1 cellular context compared by ENCODE assay signal in the genomic region with DNA sequence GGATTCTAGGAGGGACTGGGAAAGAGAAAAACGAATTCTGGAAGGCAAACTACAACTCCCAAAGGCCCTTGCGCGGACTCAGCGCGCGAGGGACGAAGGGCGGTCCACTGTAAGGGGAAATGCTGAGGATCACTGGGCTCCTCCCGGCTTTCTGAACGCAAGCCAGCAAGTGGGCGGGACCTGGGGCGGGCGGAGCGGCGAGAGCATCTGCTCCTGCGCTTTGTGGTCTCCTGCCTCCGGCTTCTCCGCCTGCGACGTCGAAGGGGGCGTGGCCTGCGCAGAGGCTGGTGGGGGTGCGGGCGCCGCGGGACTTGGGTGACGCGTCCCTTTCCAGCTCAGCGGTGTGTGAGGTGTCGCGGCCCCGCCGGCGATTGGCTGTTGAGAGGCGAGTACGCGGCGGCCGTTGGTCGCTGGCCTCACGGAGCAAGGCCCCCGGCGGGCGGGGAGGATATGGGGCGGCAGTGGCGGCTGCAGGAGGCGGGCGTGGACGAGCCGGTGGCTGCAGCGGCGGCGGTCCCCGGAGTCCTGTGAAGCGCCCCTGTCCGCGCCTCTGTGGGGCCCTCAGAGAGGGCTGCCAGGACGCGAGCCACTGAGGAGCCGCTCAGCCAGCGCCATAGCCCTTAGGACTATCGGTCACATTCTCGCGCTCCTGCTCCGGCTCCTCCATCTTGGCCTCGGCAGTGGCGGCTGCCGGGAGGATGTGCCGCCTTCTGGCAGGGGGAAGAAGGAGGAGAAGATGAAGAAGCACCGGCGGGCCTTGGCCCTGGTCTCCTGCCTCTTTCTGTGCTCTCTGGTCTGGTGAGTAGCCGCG.
TF ChIP-seq lines count a peak whose summit lies in the region.

A gene with protein sequence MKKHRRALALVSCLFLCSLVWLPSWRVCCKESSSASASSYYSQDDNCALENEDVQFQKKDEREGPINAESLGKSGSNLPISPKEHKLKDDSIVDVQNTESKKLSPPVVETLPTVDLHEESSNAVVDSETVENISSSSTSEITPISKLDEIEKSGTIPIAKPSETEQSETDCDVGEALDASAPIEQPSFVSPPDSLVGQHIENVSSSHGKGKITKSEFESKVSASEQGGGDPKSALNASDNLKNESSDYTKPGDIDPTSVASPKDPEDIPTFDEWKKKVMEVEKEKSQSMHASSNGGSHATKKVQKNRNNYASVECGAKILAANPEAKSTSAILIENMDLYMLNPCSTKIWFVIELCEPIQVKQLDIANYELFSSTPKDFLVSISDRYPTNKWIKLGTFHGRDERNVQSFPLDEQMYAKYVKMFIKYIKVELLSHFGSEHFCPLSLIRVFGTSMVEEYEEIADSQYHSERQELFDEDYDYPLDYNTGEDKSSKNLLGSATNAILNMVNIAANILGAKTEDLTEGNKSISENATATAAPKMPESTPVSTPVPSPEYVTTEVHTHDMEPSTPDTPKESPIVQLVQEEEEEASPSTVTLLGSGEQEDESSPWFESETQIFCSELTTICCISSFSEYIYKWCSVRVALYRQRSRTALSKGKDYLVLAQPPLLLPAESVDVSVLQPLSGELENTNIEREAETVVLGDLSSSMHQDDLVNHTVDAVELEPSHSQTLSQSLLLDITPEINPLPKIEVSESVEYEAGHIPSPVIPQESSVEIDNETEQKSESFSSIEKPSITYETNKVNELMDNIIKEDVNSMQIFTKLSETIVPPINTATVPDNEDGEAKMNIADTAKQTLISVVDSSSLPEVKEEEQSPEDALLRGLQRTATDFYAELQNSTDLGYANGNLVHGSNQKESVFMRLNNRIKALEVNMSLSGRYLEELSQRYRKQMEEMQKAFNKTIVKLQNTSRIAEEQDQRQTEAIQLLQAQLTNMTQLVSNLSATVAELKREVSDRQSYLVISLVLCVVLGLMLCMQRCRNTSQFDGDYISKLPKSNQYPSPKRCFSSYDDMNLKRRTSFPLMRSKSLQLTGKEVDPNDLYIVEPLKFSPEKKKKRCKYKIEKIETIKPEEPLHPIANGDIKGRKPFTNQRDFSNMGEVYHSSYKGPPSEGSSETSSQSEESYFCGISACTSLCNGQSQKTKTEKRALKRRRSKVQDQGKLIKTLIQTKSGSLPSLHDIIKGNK (N-terminal part only) (plus strand): TSS at position 451 of the 811 bp plus-strand sequence. CDS start 286 bp downstream, at position 737.

TF ChIP-seq in HEK293, 187 proteins besides CTCF, POLR2A, EP300 and RAD21 (continued from another document):
- TF ChIP-seq ZBTB10 (tag by site-specific recombination; IDR thresholded peaks at IDR 0.05) (0 out of 2 replicates have a peak, but pooled peaks have one; percentile 12), ZNF544 (tag by site-specific recombination; IDR thresholded peaks at IDR 0.05) (no peak), KLF9 (tag by site-specific recombination; IDR thresholded peaks at IDR 0.05; ENCODE audit: low read depth) (peak; percentile 96), ZBTB1 (tag by site-specific recombination; IDR thresholded peaks at IDR 0.05) (no peak), SP7 (tag by site-specific recombination; IDR thresholded peaks at IDR 0.05) (peak; percentile 22; the same call in 1 of the 2 replicates), ZNF391 (tag by site-specific recombination; IDR thresholded peaks at IDR 0.05; ENCODE audit: borderline replicate concordance, low read depth) (no peak), KLF7 (tag by site-specific recombination; IDR thresholded peaks at IDR 0.05; ENCODE audit: borderline replicate concordance) (peak; percentile 24; the same call in 1 of the 2 replicates), ZNF555 (tag by site-specific recombination; conservative IDR thresholded peaks at IDR 0.05) (no peak), SCRT2 (tag by site-specific recombination; IDR thresholded peaks at IDR 0.05) (peak; percentile 28; the same call in 1 of the 2 replicates), IKZF3 (tag by site-specific recombination; IDR thresholded peaks at IDR 0.05) (0 out of 2 replicates have a peak, but pooled peaks have one; percentile 77), ZNF561 (tag by site-specific recombination; IDR thresholded peaks at IDR 0.05; ENCODE audit: borderline replicate concordance) (peak; percentile 77; the same call in 1 of the 2 replicates), ZNF394 (tag by site-specific recombination; IDR thresholded peaks at IDR 0.05; ENCODE audit: borderline replicate concordance) (peak; percentile 52), ZNF140 (tag by site-specific recombination; IDR thresholded peaks at IDR 0.05) (no peak), ZBTB26 (tag by site-specific recombination; optimal IDR thresholded peaks at IDR 0.05) (peak; percentile 97), KLF8 (tag by site-specific recombination; IDR thresholded peaks at IDR 0.05) (peak; percentile 70), ZNF677 (tag by site-specific recombination; IDR thresholded peaks at IDR 0.05) (0 out of 2 replicates have a peak, but pooled peaks have one; percentile 18), ZFP3 (tag by site-specific recombination; IDR thresholded peaks at IDR 0.05; ENCODE audit: low read depth) (no peak), REST (tag by site-specific recombination; IDR thresholded peaks at IDR 0.05) (peak; percentile 23), GLIS2 (tag by site-specific recombination; IDR thresholded peaks at IDR 0.05) (peak; percentile 99), YY2 (tag by site-specific recombination; IDR thresholded peaks at IDR 0.05) (peak; percentile 86), ZNF529 (tag by site-specific recombination; IDR thresholded peaks at IDR 0.05; ENCODE audit: insufficient replicate concordance) (no peak), ZIC2 (tag by site-specific recombination; IDR thresholded peaks at IDR 0.05) (peak; percentile 83), ZNF423 (tag by site-specific recombination; IDR thresholded peaks at IDR 0.05) (peak; percentile 61; the same call in 1 of the 2 replicates), ZBTB8A (tag by site-specific recombination; IDR thresholded peaks at IDR 0.05) (peak; percentile 56), ZNF18 (tag by site-specific recombination; IDR thresholded peaks at IDR 0.05) (0 out of 2 replicates have a peak, but pooled peaks have one; percentile 18)
- TF ChIP-seq, protein P1, sequence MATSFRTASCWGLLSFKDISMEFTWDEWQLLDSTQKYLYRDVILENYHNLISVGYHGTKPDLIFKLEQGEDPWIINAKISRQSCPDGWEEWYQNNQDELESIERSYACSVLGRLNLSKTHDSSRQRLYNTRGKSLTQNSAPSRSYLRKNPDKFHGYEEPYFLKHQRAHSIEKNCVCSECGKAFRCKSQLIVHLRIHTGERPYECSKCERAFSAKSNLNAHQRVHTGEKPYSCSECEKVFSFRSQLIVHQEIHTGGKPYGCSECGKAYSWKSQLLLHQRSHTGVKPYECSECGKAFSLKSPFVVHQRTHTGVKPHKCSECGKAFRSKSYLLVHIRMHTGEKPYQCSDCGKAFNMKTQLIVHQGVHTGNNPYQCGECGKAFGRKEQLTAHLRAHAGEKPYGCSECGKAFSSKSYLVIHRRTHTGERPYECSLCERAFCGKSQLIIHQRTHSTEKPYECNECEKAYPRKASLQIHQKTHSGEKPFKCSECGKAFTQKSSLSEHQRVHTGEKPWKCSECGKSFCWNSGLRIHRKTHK (tag by site-specific recombination; IDR thresholded peaks at IDR 0.05) = no peak
- TF ChIP-seq, protein P2, sequence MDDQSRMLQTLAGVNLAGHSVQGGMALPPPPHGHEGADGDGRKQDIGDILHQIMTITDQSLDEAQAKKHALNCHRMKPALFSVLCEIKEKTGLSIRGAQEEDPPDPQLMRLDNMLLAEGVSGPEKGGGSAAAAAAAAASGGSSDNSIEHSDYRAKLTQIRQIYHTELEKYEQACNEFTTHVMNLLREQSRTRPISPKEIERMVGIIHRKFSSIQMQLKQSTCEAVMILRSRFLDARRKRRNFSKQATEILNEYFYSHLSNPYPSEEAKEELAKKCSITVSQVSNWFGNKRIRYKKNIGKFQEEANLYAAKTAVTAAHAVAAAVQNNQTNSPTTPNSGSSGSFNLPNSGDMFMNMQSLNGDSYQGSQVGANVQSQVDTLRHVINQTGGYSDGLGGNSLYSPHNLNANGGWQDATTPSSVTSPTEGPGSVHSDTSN (CRISPR knock-in tag; IDR thresholded peaks at IDR 0.05) = peak; percentile 67; the same call in 1 of the 2 replicates
- TF ChIP-seq, protein P3, sequence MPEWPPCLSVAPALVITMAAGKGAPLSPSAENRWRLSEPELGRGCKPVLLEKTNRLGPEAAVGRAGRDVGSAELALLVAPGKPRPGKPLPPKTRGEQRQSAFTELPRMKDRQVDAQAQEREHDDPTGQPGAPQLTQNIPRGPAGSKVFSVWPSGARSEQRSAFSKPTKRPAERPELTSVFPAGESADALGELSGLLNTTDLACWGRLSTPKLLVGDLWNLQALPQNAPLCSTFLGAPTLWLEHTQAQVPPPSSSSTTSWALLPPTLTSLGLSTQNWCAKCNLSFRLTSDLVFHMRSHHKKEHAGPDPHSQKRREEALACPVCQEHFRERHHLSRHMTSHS (tag by site-specific recombination; IDR thresholded peaks at IDR 0.05) = no peak
